2 cellular contexts compared by ENCODE assay signal in genomic region chr22:39041908-39042307, GRCh38.
TF ChIP-seq lines count a peak whose summit lies in the region.

No MANE protein-coding gene starts in this region.

TF ChIP-seq in IMR-90, 13 proteins besides CTCF, POLR2A, EP300 and RAD21:
- no peak for TF ChIP-seq CEBPB (IDR thresholded peaks at IDR 0.05; ENCODE audit: low read depth, low read length)
- no peak for TF ChIP-seq RFX5 (IDR thresholded peaks at IDR 0.05; ENCODE audit: low read depth, low read length)
- no peak for TF ChIP-seq BHLHE40 (IDR thresholded peaks at IDR 0.05; ENCODE audit: low read depth, low read length)
- TF ChIP-seq CHD1 (IDR thresholded peaks at IDR 0.05; ENCODE audit: low read depth, low read length): no peak
- no peak for TF ChIP-seq SMC3 (IDR thresholded peaks at IDR 0.05; ENCODE audit: low read depth, low read length)
- TF ChIP-seq MAZ (IDR thresholded peaks at IDR 0.05; ENCODE audit: borderline replicate concordance, low read depth, low read length): no peak
- TF ChIP-seq, protein P1, sequence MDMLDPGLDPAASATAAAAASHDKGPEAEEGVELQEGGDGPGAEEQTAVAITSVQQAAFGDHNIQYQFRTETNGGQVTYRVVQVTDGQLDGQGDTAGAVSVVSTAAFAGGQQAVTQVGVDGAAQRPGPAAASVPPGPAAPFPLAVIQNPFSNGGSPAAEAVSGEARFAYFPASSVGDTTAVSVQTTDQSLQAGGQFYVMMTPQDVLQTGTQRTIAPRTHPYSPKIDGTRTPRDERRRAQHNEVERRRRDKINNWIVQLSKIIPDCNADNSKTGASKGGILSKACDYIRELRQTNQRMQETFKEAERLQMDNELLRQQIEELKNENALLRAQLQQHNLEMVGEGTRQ (IDR thresholded peaks at IDR 0.05; ENCODE audit: low read depth, low read length): no peak
- TF ChIP-seq MAFK (IDR thresholded peaks at IDR 0.05; ENCODE audit: low read depth, low read length): no peak
- no peak for TF ChIP-seq MXI1 (IDR thresholded peaks at IDR 0.05; ENCODE audit: borderline replicate concordance, low read depth, low read length)
- TF ChIP-seq RCOR1 (IDR thresholded peaks at IDR 0.05; ENCODE audit: insufficient replicate concordance, low read length): no peak
- no peak for TF ChIP-seq NFE2L2 (IDR thresholded peaks at IDR 0.05; ENCODE audit: low read depth, low read length)
- no peak for TF ChIP-seq FOS (IDR thresholded peaks at IDR 0.05; ENCODE audit: low read depth, low read length)
- TF ChIP-seq, protein P2, sequence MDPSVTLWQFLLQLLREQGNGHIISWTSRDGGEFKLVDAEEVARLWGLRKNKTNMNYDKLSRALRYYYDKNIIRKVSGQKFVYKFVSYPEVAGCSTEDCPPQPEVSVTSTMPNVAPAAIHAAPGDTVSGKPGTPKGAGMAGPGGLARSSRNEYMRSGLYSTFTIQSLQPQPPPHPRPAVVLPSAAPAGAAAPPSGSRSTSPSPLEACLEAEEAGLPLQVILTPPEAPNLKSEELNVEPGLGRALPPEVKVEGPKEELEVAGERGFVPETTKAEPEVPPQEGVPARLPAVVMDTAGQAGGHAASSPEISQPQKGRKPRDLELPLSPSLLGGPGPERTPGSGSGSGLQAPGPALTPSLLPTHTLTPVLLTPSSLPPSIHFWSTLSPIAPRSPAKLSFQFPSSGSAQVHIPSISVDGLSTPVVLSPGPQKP (IDR thresholded peaks at IDR 0.05; ENCODE audit: borderline replicate concordance, low read depth, low read length): no peak

TF ChIP-seq in K562, 482 proteins besides CTCF, POLR2A, EP300 and RAD21:
- TF ChIP-seq SUPT5H (IDR thresholded peaks at IDR 0.05) (no peak), EP400 (IDR thresholded peaks at IDR 0.05) (no peak), CBX3 (IDR thresholded peaks at IDR 0.05; ENCODE audit: borderline replicate concordance in 1 of 2, low read length in 2 of 2) (no peak), MTA1 (IDR thresholded peaks at IDR 0.05; ENCODE audit: borderline replicate concordance) (no peak), ZNF583 (CRISPR knock-in tag; IDR thresholded peaks at IDR 0.05) (no peak)
- TF ChIP-seq, protein P3, sequence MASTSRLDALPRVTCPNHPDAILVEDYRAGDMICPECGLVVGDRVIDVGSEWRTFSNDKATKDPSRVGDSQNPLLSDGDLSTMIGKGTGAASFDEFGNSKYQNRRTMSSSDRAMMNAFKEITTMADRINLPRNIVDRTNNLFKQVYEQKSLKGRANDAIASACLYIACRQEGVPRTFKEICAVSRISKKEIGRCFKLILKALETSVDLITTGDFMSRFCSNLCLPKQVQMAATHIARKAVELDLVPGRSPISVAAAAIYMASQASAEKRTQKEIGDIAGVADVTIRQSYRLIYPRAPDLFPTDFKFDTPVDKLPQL (IDR thresholded peaks at IDR 0.05; ENCODE audit: extremely low read depth, insufficient read length): no peak
TF ChIP-seq in K562: peak in this region for 0.
